20 cellular contexts compared by ENCODE assay signal in genomic region chr1:213568929-213569815, GRCh38.
DNase-seq lines count a peak whose midpoint lies in the region; ATAC-seq, FAIRE-seq and TF ChIP-seq lines count a peak whose summit lies in the region.
"Had no signal": no experiment of that assay in that cellular context is flagged by ENCODE, and none has a peak within 500 bp of the region (broad histone marks: within the 10 kb centered on the region; RNA-seq: fewer than 3 reads in every experiment).

No MANE protein-coding gene starts in this region.

- no peak overlapping the region for H3K27ac ChIP-seq in psoas muscle
- H3K27ac ChIP-seq: left lung, parathyroid adenoma, testis had no signal

- no peaks in the 10 kb centered on the region for H3K27me3 ChIP-seq in psoas muscle (ENCODE audit: insufficient read depth in 3 of 3, low read length in 2 of 3)
- H3K27me3 ChIP-seq: left lung, testis had no signal

- no peak overlapping the region for H3K4me3 ChIP-seq in psoas muscle
- H3K4me3 ChIP-seq: GM23338, left lung, MG63, testis had no signal

- WGBS in psoas muscle, 3 donors, result 80 to 86% (median 82%) methylated on average over 4 of the region's 4 CpGs

- H3K36me3 ChIP-seq in psoas muscle (ENCODE audit: insufficient read depth in 1 of 2, low read depth in 1 of 2), result no peaks in the 10 kb centered on the region
- H3K36me3 ChIP-seq: left lung, MG63 had no signal

- ATAC-seq in psoas muscle (no peak), GM19397 (IDR thresholded peaks at IDR 0.05; ENCODE audit: unreplicated experiment) (no peak)
- ATAC-seq: activated CD4-positive, alpha-beta T cell treated with anti-CD3 and anti-CD28 coated beads for 36 hours; GM23338; left lung; natural killer cell treated with Interleukin-12 subunit alpha and Interleukin-12 subunit beta and Interleukin-15 and Interleukin-18, amount 100 ng/mL, for 72 hours; stimulated activated memory B cell treated with anti-CD40 and anti-IgM and Interleukin-4, amounts not matched to agents 10 μg/mL and 1 μg/mL and 100 μg/mL, for 72 hours had no signal

- FAIRE-seq in islet of Langerhans (lab: Jason Lieb, UNC), result peak; percentile 90
- FAIRE-seq: GM12891 had no signal

- intact Hi-C loops in psoas muscle (cut with DNase I), result no loop called here

- no peak for TF ChIP-seq CTCF in psoas muscle (IDR thresholded peaks at IDR 0.05)

- H3K9me3 ChIP-seq in psoas muscle, result no peaks in the 10 kb centered on the region
- H3K9me3 ChIP-seq: testis had no signal

- no peaks in the 10 kb centered on the region for H3K4me1 ChIP-seq in psoas muscle
- H3K4me1 ChIP-seq: left lung, parathyroid adenoma, testis had no signal

- peak; percentile 97 for DNase-seq in DMS153 (lab: John Stamatoyannopoulos, UW)
- peak; percentile 91 for DNase-seq in NCI-H1417 treated with DMSO at 0.1 percent for 48 hours (lab: John Stamatoyannopoulos, UW)
- peak; percentile 84 for DNase-seq in NCI-H748 treated with DMSO at 0.1 percent for 48 hours (lab: John Stamatoyannopoulos, UW)
- no peak for DNase-seq in psoas muscle
- DNase-seq in NAMALWA (ENCODE audit: low spot score), result no peak
- DNase-seq: activated CD4-positive, alpha-beta T cell treated with anti-CD3 and anti-CD28 coated beads for 36 hours; activated naive CD8-positive, alpha-beta T cell treated with anti-CD3 and anti-CD28 coated beads for 36 hours; DMS79 treated with DMSO at 0.1 percent for 48 hours; effector CD8-positive, alpha-beta T cell; glutamatergic neuron; left lung; MG63; testis had no signal

Comparison
In these comparisons a context has a peak if more than half of its experiments do, and no peak if none do; other contexts are left out.
1. DNase-seq: peak in DMS153 (single experiment), NCI-H1417 treated with DMSO at 0.1 percent for 48 hours (single experiment) and NCI-H748 treated with DMSO at 0.1 percent for 48 hours (single experiment); none in psoas muscle (0 of 2) and NAMALWA (single experiment).